Comparison of ENCODE assay signal across 9 cellular contexts in genomic region chr18:61894751-61895524, GRCh38. TPM values are rescaled to one million over a fixed set of nuclear protein-coding genes. Genes with fewer than 3 reads are reported as not detected.
DNase-seq lines count a peak whose midpoint lies in the region; ATAC-seq lines count a peak whose summit lies in the region.
"Had no signal": no experiment of that assay in that cellular context is flagged by ENCODE, and none has a peak within 500 bp of the region (broad histone marks: within the 10 kb centered on the region; RNA-seq: fewer than 3 reads in every experiment).

No MANE protein-coding gene starts in this region.

- H3K4me3 Mint-ChIP-seq in activated naive CD8-positive, alpha-beta T cell treated with anti-CD3 and anti-CD28 coated beads, Interleukin-2, amount 10 ng/mL, durations not matched to agents 7 days and 5 days = peak overlapping the region; percentile 76
- peak overlapping the region; percentile 79 for H3K4me3 Mint-ChIP-seq in stimulated activated memory B cell treated with anti-CD40 and anti-IgM and Interleukin-4, amounts not matched to agents 10 μg/mL and 1 μg/mL and 100 μg/mL, for 72 hours

- H3K9me3 ChIP-seq in iPS-20b (ENCODE audit: insufficient read depth, low read depth, low read length) = no peaks in the 10 kb centered on the region

- 0 out of 2 replicates have a peak overlapping the region, but pooled peaks have one; percentile 21 for H3K9ac ChIP-seq in iPS-20b (ENCODE audit: low read depth, low read length)

- no peak overlapping the region for H3K27ac Mint-ChIP-seq in activated naive CD8-positive, alpha-beta T cell treated with anti-CD3 and anti-CD28 coated beads, Interleukin-2, amount 10 ng/mL, durations not matched to agents 7 days and 5 days
- no peak overlapping the region for H3K27ac Mint-ChIP-seq in stimulated activated memory B cell treated with anti-CD40 and anti-IgM and Interleukin-4, amounts not matched to agents 10 μg/mL and 1 μg/mL and 100 μg/mL, for 72 hours

- peaks cover 59% of the 10 kb centered on the region for H3K27me3 Mint-ChIP-seq in activated naive CD8-positive, alpha-beta T cell treated with anti-CD3 and anti-CD28 coated beads, Interleukin-2, amount 10 ng/mL, durations not matched to agents 7 days and 5 days
- peaks cover 57% of the 10 kb centered on the region for H3K27me3 Mint-ChIP-seq in stimulated activated memory B cell treated with anti-CD40 and anti-IgM and Interleukin-4, amounts not matched to agents 10 μg/mL and 1 μg/mL and 100 μg/mL, for 72 hours

- H3K9me3 Mint-ChIP-seq in activated naive CD8-positive, alpha-beta T cell treated with anti-CD3 and anti-CD28 coated beads, Interleukin-2, amount 10 ng/mL, durations not matched to agents 7 days and 5 days = no peaks in the 10 kb centered on the region
- no peaks in the 10 kb centered on the region for H3K9me3 Mint-ChIP-seq in stimulated activated memory B cell treated with anti-CD40 and anti-IgM and Interleukin-4, amounts not matched to agents 10 μg/mL and 1 μg/mL and 100 μg/mL, for 72 hours

- no peaks in the 10 kb centered on the region for H3K36me3 ChIP-seq in iPS-20b (ENCODE audit: insufficient read depth, low read depth, low read length)

- peaks cover 5% of the 10 kb centered on the region for H3K4me1 Mint-ChIP-seq in activated naive CD8-positive, alpha-beta T cell treated with anti-CD3 and anti-CD28 coated beads, Interleukin-2, amount 10 ng/mL, durations not matched to agents 7 days and 5 days
- H3K4me1 Mint-ChIP-seq in stimulated activated memory B cell treated with anti-CD40 and anti-IgM and Interleukin-4, amounts not matched to agents 10 μg/mL and 1 μg/mL and 100 μg/mL, for 72 hours = peaks cover 19% of the 10 kb centered on the region

- POLR2A ChIA-PET in activated naive CD8-positive, alpha-beta T cell treated with anti-CD3 and anti-CD28 coated beads, Interleukin-2, amount 10 ng/mL, durations not matched to agents 7 days and 5 days (lab: Charles Lee) = interaction anchor here (0.6 to 1.0 kb wide), 2 partner anchors 47 to 251 kb away, joined by 3 to 4 read pairs; no protein-coding TSS in a partner anchor

- H3K4me3 ChIP-seq in iPS-20b (ENCODE audit: low read length) = peak overlapping the region; percentile 74

- no peak overlapping the region for H3K27ac ChIP-seq in iPS-20b (ENCODE audit: low read length)
- H3K27ac ChIP-seq: 22Rv1 had no signal

- peaks cover 18% of the 10 kb centered on the region for H3K4me1 ChIP-seq in iPS-20b (ENCODE audit: insufficient read depth, low read length)

- ATAC-seq in activated naive CD8-positive, alpha-beta T cell treated with anti-CD3 and anti-CD28 coated beads, Interleukin-2, amount 10 ng/mL, durations not matched to agents 7 days and 5 days (ENCODE audit: low read depth) = no peak
- no peak for ATAC-seq in stimulated activated memory B cell treated with anti-CD40 and anti-IgM and Interleukin-4, amounts not matched to agents 10 μg/mL and 1 μg/mL and 100 μg/mL, for 72 hours
- ATAC-seq in GM21447 (IDR thresholded peaks at IDR 0.05; ENCODE audit: unreplicated experiment) = no peak
- no peak for ATAC-seq in GM19351 (IDR thresholded peaks at IDR 0.05; ENCODE audit: unreplicated experiment)

- H3K27me3 ChIP-seq in iPS-20b (ENCODE audit: insufficient read depth, low read length) = peaks cover 55% of the 10 kb centered on the region

- H3K36me3 Mint-ChIP-seq in activated naive CD8-positive, alpha-beta T cell treated with anti-CD3 and anti-CD28 coated beads, Interleukin-2, amount 10 ng/mL, durations not matched to agents 7 days and 5 days = no peaks in the 10 kb centered on the region
- H3K36me3 Mint-ChIP-seq in stimulated activated memory B cell treated with anti-CD40 and anti-IgM and Interleukin-4, amounts not matched to agents 10 μg/mL and 1 μg/mL and 100 μg/mL, for 72 hours = no peaks in the 10 kb centered on the region

- DNase-seq in DMS 273 (lab: John Stamatoyannopoulos, UW; ENCODE audit: unreplicated experiment) (peak; percentile 35), DMS 273 treated with DMSO at 0.1 percent for 48 hours (lab: John Stamatoyannopoulos, UW) (no peak), HuH-7.5 (ENCODE audit: low spot score) (no peak)
- peak; percentile 32 for DNase-seq in activated naive CD8-positive, alpha-beta T cell treated with anti-CD3 and anti-CD28 coated beads, Interleukin-2, amount 10 ng/mL, durations not matched to agents 7 days and 5 days

RNA-seq across cellular contexts. Expression of gene RNF152, which starts 2.1 kb away (rescaled TPM):
- total RNA-seq in activated naive CD8-positive, alpha-beta T cell treated with anti-CD3 and anti-CD28 coated beads, Interleukin-2, amount 10 ng/mL, durations not matched to agents 7 days and 5 days = under 1 TPM; 0.17 to 0.23 TPM

Comparison
In these comparisons a context has a peak if more than half of its experiments do, and no peak if none do; other contexts are left out.
1. DNase-seq: peak in DMS 273 (single experiment) and activated naive CD8-positive, alpha-beta T cell treated with anti-CD3 and anti-CD28 coated beads, Interleukin-2, amount 10 ng/mL, durations not matched to agents 7 days and 5 days (single experiment); none in DMS 273 treated with DMSO at 0.1 percent for 48 hours (single experiment) and HuH-7.5 (single experiment).